In the genomic region with DNA sequence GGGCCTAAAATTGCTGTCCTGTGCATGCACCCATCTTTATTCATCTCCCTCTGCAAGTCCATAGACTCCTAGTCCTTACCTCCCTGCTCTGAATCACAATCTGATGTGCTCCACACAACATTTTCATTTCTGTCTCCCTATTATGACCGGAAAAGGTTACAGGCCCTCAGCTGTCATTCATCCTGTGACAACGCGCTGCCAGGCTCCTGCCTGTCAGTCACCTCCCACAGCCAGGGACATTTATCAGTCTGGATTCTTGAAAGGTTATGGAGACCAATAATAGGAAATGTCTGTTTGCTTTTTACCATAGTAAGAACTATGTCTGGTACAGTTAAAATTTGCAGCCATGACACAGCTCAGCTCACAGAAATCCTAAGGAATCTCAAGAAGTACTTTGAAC, we compare ENCODE assay signal across 15 cellular contexts.
A peak's percentile ranks its signal among the peaks of the same experiment; 100 is the strongest.
DNase-seq lines count a peak whose midpoint lies in the region; TF ChIP-seq lines count a peak whose summit lies in the region.
"Had no signal": no experiment of that assay in that cellular context is flagged by ENCODE, and none has a peak within 500 bp of the region (broad histone marks: within the 10 kb centered on the region; RNA-seq: fewer than 3 reads in every experiment).

No MANE protein-coding gene starts in this region.

- H4K91ac ChIP-seq in mesenchymal stem cell (ENCODE audit: low read length) = no peak overlapping the region

- H2BK12ac ChIP-seq in mesenchymal stem cell (ENCODE audit: low read length in 2 of 2) = peak overlapping the region; percentile 31 to 91

- TF ChIP-seq CTCF in HFFc6 (IDR thresholded peaks at IDR 0.05) = no peak

- H4K8ac ChIP-seq in mesenchymal stem cell (ENCODE audit: low read length) = no peak overlapping the region

- DNase-seq in HFFc6 (no peak), mesenchymal stem cell (no peak), NCI-H2227 treated with DMSO at 0.1 percent for 48 hours (lab: John Stamatoyannopoulos, UW) (no peak), SK-N-DZ (ENCODE audit: low spot score) (no peak)
- DNase-seq in stimulated activated CD4-positive, alpha-beta T cell treated with anti-CD3 and anti-CD28 coated beads, Interleukin-1b, Interleukin-23, amount 100 ng/mL, for 48 hours = no peak
- DNase-seq: CD4-positive, alpha-beta memory T cell; DMS153; DMS79; GDM1; KBM-7 had no signal

- H3K4ac ChIP-seq in mesenchymal stem cell (ENCODE audit: low read depth in 1 of 2, low read length in 2 of 2) = no peak overlapping the region

- peak overlapping the region; percentile 31 for H3K4me3 Mint-ChIP-seq in HFFc6
- H3K4me3 Mint-ChIP-seq: CD14-positive monocyte; CD4-positive, alpha-beta memory T cell; IgD-negative memory B cell had no signal

- no peak overlapping the region for H2BK5ac ChIP-seq in mesenchymal stem cell (ENCODE audit: low read depth, low read length, poor library complexity, severe bottlenecking)

- no peaks in the 10 kb centered on the region for H3K9me3 Mint-ChIP-seq in HFFc6
- H3K9me3 Mint-ChIP-seq: CD4-positive, alpha-beta memory T cell; IgD-negative memory B cell had no signal

- no peak overlapping the region for H2AFZ ChIP-seq in mesenchymal stem cell (ENCODE audit: low read depth, low read length)

- H3K4me2 ChIP-seq in mesenchymal stem cell (ENCODE audit: low read length, poor library complexity, severe bottlenecking) (no peak overlapping the region), skeletal muscle satellite cell (ENCODE audit: low read length) (peak overlapping the region; percentile 2)
- H3K4me2 ChIP-seq: BLaER1 had no signal

- no peaks in the 10 kb centered on the region for H3K79me1 ChIP-seq in mesenchymal stem cell (replicated peaks; ENCODE audit: low read length, poor library complexity, severe bottlenecking)

- no peak overlapping the region for H3K14ac ChIP-seq in mesenchymal stem cell (ENCODE audit: low read length in 2 of 2)

- H3K27ac Mint-ChIP-seq in HFFc6 = peak overlapping the region; percentile 62
- H3K27ac Mint-ChIP-seq: CD14-positive monocyte; CD4-positive, alpha-beta memory T cell; IgD-negative memory B cell had no signal

- 78% methylated on average over 3 of the region's 3 CpGs for WGBS in mesenchymal stem cell

- H3K27me3 ChIP-seq in mesenchymal stem cell (ENCODE audit: control insufficient read depth in 1 of 2, insufficient read depth in 1 of 2, low read length in 2 of 2) (no peaks in the 10 kb centered on the region), skeletal muscle satellite cell (ENCODE audit: control insufficient read depth, insufficient read depth, low read length) (no peaks in the 10 kb centered on the region)
- H3K27me3 ChIP-seq: BLaER1 had no signal

- H3K9ac ChIP-seq in mesenchymal stem cell (ENCODE audit: low read length) (no peak overlapping the region), skeletal muscle satellite cell (ENCODE audit: low read depth, low read length) (no peak overlapping the region)
- H3K9ac ChIP-seq: BLaER1 had no signal

- H3K23ac ChIP-seq in mesenchymal stem cell (ENCODE audit: low read length in 2 of 2) = no peak overlapping the region

- H3K27ac ChIP-seq in mesenchymal stem cell (ENCODE audit: low read length, poor library complexity, severe bottlenecking) = no peak overlapping the region
- H3K27ac ChIP-seq: BLaER1 had no signal

- H3K9me3 ChIP-seq in mesenchymal stem cell (ENCODE audit: control insufficient read depth, low read length) (no peaks in the 10 kb centered on the region), skeletal muscle satellite cell (replicated peaks; ENCODE audit: low read length) (no peaks in the 10 kb centered on the region)
- H3K9me3 ChIP-seq: BLaER1, HAP-1 had no signal

- H3K4me1 ChIP-seq in mesenchymal stem cell (ENCODE audit: control insufficient read depth, insufficient read depth, low read depth, low read length) = peaks cover 3% of the 10 kb centered on the region
- H3K4me1 ChIP-seq in skeletal muscle satellite cell (ENCODE audit: control insufficient read depth, insufficient read depth, low read length) = peaks cover 15% of the 10 kb centered on the region
- H3K4me1 ChIP-seq: BLaER1, HAP-1 had no signal

- H3K4me1 Mint-ChIP-seq in HFFc6 (ENCODE audit: low read depth) = peaks cover 28% of the 10 kb centered on the region
- H3K4me1 Mint-ChIP-seq: CD14-positive monocyte; CD4-positive, alpha-beta memory T cell; IgD-negative memory B cell had no signal

- no peaks in the 10 kb centered on the region; the same call in 1 of the 2 replicates for H3K27me3 Mint-ChIP-seq in HFFc6 (ENCODE audit: insufficient read depth)

- no peak overlapping the region for H2BK120ac ChIP-seq in mesenchymal stem cell (ENCODE audit: low read depth, low read length)

- H2BK15ac ChIP-seq in mesenchymal stem cell (ENCODE audit: low read depth, poor library complexity, severe bottlenecking) = no peak overlapping the region

- no peak overlapping the region for H3K4me3 ChIP-seq in mesenchymal stem cell (ENCODE audit: insufficient read depth in 1 of 2, low read depth in 1 of 2, low read length in 2 of 2)
- no peak overlapping the region for H3K4me3 ChIP-seq in skeletal muscle satellite cell (ENCODE audit: low read length)
- H3K4me3 ChIP-seq: BLaER1, HAP-1 had no signal

- H3K36me3 ChIP-seq in mesenchymal stem cell (ENCODE audit: control insufficient read depth in 1 of 2, insufficient read depth in 2 of 2, low read depth in 1 of 2, low read length in 2 of 2) (no peaks in the 10 kb centered on the region), skeletal muscle satellite cell (ENCODE audit: insufficient read depth, low read length) (no peaks in the 10 kb centered on the region)
- H3K36me3 ChIP-seq: BLaER1, HAP-1 had no signal

- peak overlapping the region in 1 of 2 experiments; percentile 28 for H3K18ac ChIP-seq in mesenchymal stem cell (ENCODE audit: low read depth in 1 of 2, low read length in 2 of 2)

- no peak overlapping the region for H2AK5ac ChIP-seq in mesenchymal stem cell (ENCODE audit: low read length, severe bottlenecking)

- no peaks in the 10 kb centered on the region for H3K36me3 Mint-ChIP-seq in HFFc6 (ENCODE audit: low read depth)
- H3K36me3 Mint-ChIP-seq: CD14-positive monocyte; CD4-positive, alpha-beta memory T cell; IgD-negative memory B cell had no signal
